Comparison of ENCODE assay signal across 9 cellular contexts in the genomic region with DNA sequence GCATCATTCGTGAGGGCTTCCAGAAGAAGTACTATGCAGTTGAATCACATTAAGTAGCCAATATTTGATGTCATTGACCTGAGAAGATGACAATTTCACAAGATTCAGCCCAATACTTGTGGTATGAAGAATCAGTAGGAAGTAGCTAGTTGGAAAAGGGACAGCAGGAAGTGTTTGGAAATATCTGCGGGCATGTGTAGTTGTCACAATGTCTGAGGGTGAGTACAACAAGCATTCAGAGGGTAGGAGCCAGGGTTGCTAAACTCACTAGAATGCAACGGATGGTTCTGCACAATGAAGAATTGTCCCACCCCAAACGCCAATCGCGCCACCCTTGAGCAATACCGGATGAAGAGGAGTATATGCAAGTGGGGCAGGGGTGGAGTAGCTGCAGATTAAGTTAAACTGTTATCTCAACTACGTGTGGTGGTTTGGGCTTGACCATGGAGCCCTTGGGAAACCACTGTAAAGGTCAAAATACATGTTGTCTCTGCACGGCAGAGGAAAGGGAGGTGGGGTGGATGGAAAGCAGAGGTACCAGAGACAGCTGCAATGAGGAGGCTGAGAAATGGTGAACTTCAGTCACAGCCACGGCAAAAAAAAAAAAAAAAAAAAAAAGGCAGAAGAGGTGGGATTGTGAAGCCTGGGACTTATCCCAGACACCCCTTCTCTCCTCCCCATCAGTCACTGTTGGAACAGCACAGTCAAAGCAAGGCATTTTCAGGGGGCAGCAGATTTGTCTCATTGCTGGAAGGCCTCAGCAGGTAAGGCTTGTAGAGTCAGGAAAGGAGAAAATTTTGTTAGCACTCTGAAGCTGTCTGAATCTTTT. TPM values are rescaled to one million over a fixed set of nuclear protein-coding genes. Genes with fewer than 3 reads are reported as not detected.
DNase-seq lines count a peak whose midpoint lies in the region; ATAC-seq, FAIRE-seq and TF ChIP-seq lines count a peak whose summit lies in the region.
"Had no signal": no experiment of that assay in that cellular context is flagged by ENCODE, and none has a peak within 500 bp of the region (broad histone marks: within the 10 kb centered on the region; RNA-seq: fewer than 3 reads in every experiment).

No MANE protein-coding gene starts in this region.

- peaks cover 2% of the 10 kb centered on the region; the same call in 1 of the 3 replicates for H3K9me3 ChIP-seq in A549

- TF ChIP-seq POLR2A in A549 (IDR thresholded peaks at IDR 0.05; ENCODE audit: low read length) (no peak), lower leg skin (IDR thresholded peaks at IDR 0.05) (no peak)

- peak overlapping the region; percentile 15 for H3K4me3 Mint-ChIP-seq in activated naive CD8-positive, alpha-beta T cell treated with anti-CD3 and anti-CD28 coated beads, Interleukin-2, amount 50 U/mL, for 24 hours

- peaks cover 5% of the 10 kb centered on the region for H3K9me3 Mint-ChIP-seq in activated naive CD8-positive, alpha-beta T cell treated with anti-CD3 and anti-CD28 coated beads, Interleukin-2, amount 50 U/mL, for 24 hours

- TF ChIP-seq RAD21 in A549 (conservative IDR thresholded peaks at IDR 0.05 in 1 of 2, IDR thresholded peaks at IDR 0.05 in 1 of 2) = peak in 1 of 2 experiments; percentile 16; a peak in 1 of 5 replicates

- CTCF ChIA-PET in A549 (lab: Yijun Ruan, JAX) = interaction anchor here (0.6 to 2.4 kb wide), 5 partner anchors 44 to 686 kb away, joined by 3 to 14 read pairs (median 3); no protein-coding TSS in a partner anchor

- no peak for FAIRE-seq in A549 (lab: Jason Lieb, UNC)

- intact Hi-C loops in lower leg skin (cut with DNase I; ENCODE audit: low total_unique reads) = no loop called here

- peaks cover 40% of the 10 kb centered on the region for H3K4me1 Mint-ChIP-seq in activated naive CD8-positive, alpha-beta T cell treated with anti-CD3 and anti-CD28 coated beads, Interleukin-2, amount 50 U/mL, for 24 hours

- peak; percentile 75 to 90; a peak in 4 of 5 replicates for TF ChIP-seq EP300 in A549 (IDR thresholded peaks at IDR 0.05)

- H3K27ac ChIP-seq in A549 = peak overlapping the region; percentile 93 to 98

- H3K27me3 Mint-ChIP-seq in activated naive CD8-positive, alpha-beta T cell treated with anti-CD3 and anti-CD28 coated beads, Interleukin-2, amount 50 U/mL, for 24 hours = peaks cover 20% of the 10 kb centered on the region

- peak overlapping the region; percentile 81 for H3K4me2 ChIP-seq in A549

- ATAC-seq in A549 (peak; percentile 85 to 86), GM21576 (IDR thresholded peaks at IDR 0.05; ENCODE audit: unreplicated experiment) (no peak), GM18519 (IDR thresholded peaks at IDR 0.05; ENCODE audit: low FRiP score, unreplicated experiment) (no peak), GM18520 (IDR thresholded peaks at IDR 0.05; ENCODE audit: unreplicated experiment) (no peak)
- ATAC-seq in activated naive CD8-positive, alpha-beta T cell treated with anti-CD3 and anti-CD28 coated beads, Interleukin-2, amount 50 U/mL, for 24 hours = peak; percentile 9

- peaks cover 9% of the 10 kb centered on the region for H3K36me3 Mint-ChIP-seq in activated naive CD8-positive, alpha-beta T cell treated with anti-CD3 and anti-CD28 coated beads, Interleukin-2, amount 50 U/mL, for 24 hours (ENCODE audit: low read depth)

- POLR2A ChIA-PET in A549 (lab: Yijun Ruan, JAX) = interaction anchor here (0.6 to 1.4 kb wide), 6 partner anchors 17 to 58 kb away, joined by 3 to 10 read pairs (median 4); no protein-coding TSS in a partner anchor

- H3K4me1 ChIP-seq in A549 = peaks cover 45% of the 10 kb centered on the region

- TF ChIP-seq CTCF in A549 (IDR thresholded peaks at IDR 0.05) (no peak), lower leg skin (IDR thresholded peaks at IDR 0.05) (no peak)

- H3K4me3 ChIP-seq in A549 = peak overlapping the region; percentile 11; the same call in 1 of the 3 replicates
- no peak overlapping the region for H3K4me3 ChIP-seq in lower leg skin (ENCODE audit: low read depth, poor library complexity, severe bottlenecking)

- WGBS in A549 (ENCODE audit: missing lambda C conversion rate) = 0% methylated on average over 10 of the region's 10 CpGs
- 63 to 77% methylated on average over 10 of the region's 10 CpGs for WGBS in lower leg skin, 2 donors

- DNase-seq in A549 (ENCODE audit: low read depth in 1 of 2, low spot score in 1 of 2) = peak; percentile 64 to 96
- peak; percentile 49 for DNase-seq in HuH-7 (ENCODE audit: low spot score)
- DNase-seq in activated naive CD8-positive, alpha-beta T cell treated with anti-CD3 and anti-CD28 coated beads, Interleukin-2, amount 50 U/mL, for 24 hours = no peak
- peak; percentile 77 to 93 for DNase-seq in lower leg skin (ENCODE audit: low spot score in 2 of 2)
- no peak for DNase-seq in RPMI8226

- H3K27ac Mint-ChIP-seq in activated naive CD8-positive, alpha-beta T cell treated with anti-CD3 and anti-CD28 coated beads, Interleukin-2, amount 50 U/mL, for 24 hours = peak overlapping the region; percentile 95

TF ChIP-seq in A549, 52 proteins besides CTCF, POLR2A, EP300 and RAD21 (continues in another document):
- TF ChIP-seq, protein P1, sequence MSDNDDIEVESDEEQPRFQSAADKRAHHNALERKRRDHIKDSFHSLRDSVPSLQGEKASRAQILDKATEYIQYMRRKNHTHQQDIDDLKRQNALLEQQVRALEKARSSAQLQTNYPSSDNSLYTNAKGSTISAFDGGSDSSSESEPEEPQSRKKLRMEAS (IDR thresholded peaks at IDR 0.05) = no peak; the same call in none of the 2 replicates
- TF ChIP-seq ZSCAN20 (CRISPR knock-in tag; IDR thresholded peaks at IDR 0.05) (no peak), HDAC2 (IDR thresholded peaks at IDR 0.05) (no peak), RARB (CRISPR knock-in tag; IDR thresholded peaks at IDR 0.05) (peak; percentile 72; the same call in 1 of the 2 replicates), GATA3 (IDR thresholded peaks at IDR 0.05; ENCODE audit: borderline replicate concordance) (no peak; the same call in none of the 2 replicates), HOXA7 (CRISPR knock-in tag; IDR thresholded peaks at IDR 0.05) (no peak), KDM1A (IDR thresholded peaks at IDR 0.05; ENCODE audit: low read depth) (no peak), NFE2L2 (conservative IDR thresholded peaks at IDR 0.05; ENCODE audit: low read length) (no peak), SREBF2 (IDR thresholded peaks at IDR 0.05) (no peak), SMC3 (IDR thresholded peaks at IDR 0.05) (peak; percentile 36; the same call in 2 of the 3 replicates), RFX5 (IDR thresholded peaks at IDR 0.05) (no peak), RCOR1 (IDR thresholded peaks at IDR 0.05; ENCODE audit: low read depth, low read length) (no peak), CBX2 (IDR thresholded peaks at IDR 0.05; ENCODE audit: borderline replicate concordance, low read depth) (no peak), JUNB (IDR thresholded peaks at IDR 0.05) (peak; percentile 90), KDM5A (IDR thresholded peaks at IDR 0.05) (no peak), FOXS1 (CRISPR knock-in tag; IDR thresholded peaks at IDR 0.05) (no peak), CEBPB (IDR thresholded peaks at IDR 0.05) (peak; percentile 94), CHD4 (IDR thresholded peaks at IDR 0.05; ENCODE audit: borderline replicate concordance) (no peak)
- TF ChIP-seq, protein P2, sequence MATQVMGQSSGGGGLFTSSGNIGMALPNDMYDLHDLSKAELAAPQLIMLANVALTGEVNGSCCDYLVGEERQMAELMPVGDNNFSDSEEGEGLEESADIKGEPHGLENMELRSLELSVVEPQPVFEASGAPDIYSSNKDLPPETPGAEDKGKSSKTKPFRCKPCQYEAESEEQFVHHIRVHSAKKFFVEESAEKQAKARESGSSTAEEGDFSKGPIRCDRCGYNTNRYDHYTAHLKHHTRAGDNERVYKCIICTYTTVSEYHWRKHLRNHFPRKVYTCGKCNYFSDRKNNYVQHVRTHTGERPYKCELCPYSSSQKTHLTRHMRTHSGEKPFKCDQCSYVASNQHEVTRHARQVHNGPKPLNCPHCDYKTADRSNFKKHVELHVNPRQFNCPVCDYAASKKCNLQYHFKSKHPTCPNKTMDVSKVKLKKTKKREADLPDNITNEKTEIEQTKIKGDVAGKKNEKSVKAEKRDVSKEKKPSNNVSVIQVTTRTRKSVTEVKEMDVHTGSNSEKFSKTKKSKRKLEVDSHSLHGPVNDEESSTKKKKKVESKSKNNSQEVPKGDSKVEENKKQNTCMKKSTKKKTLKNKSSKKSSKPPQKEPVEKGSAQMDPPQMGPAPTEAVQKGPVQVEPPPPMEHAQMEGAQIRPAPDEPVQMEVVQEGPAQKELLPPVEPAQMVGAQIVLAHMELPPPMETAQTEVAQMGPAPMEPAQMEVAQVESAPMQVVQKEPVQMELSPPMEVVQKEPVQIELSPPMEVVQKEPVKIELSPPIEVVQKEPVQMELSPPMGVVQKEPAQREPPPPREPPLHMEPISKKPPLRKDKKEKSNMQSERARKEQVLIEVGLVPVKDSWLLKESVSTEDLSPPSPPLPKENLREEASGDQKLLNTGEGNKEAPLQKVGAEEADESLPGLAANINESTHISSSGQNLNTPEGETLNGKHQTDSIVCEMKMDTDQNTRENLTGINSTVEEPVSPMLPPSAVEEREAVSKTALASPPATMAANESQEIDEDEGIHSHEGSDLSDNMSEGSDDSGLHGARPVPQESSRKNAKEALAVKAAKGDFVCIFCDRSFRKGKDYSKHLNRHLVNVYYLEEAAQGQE (IDR thresholded peaks at IDR 0.05) = no peak
- TF ChIP-seq, protein P3, sequence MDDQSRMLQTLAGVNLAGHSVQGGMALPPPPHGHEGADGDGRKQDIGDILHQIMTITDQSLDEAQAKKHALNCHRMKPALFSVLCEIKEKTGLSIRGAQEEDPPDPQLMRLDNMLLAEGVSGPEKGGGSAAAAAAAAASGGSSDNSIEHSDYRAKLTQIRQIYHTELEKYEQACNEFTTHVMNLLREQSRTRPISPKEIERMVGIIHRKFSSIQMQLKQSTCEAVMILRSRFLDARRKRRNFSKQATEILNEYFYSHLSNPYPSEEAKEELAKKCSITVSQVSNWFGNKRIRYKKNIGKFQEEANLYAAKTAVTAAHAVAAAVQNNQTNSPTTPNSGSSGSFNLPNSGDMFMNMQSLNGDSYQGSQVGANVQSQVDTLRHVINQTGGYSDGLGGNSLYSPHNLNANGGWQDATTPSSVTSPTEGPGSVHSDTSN (IDR thresholded peaks at IDR 0.05) = no peak

RNA-seq across cellular contexts. Expression of a gene that starts 5.1 kb away (rescaled TPM):
- polyA plus RNA-seq in A549 (2011; rRNA removed) = 3.4 and 6.5 TPM in 2 replicates
- polyA plus RNA-seq in A549 (2012; cell fraction: cytosol; rRNA removed) = 0.57 and 1.3 TPM in 2 replicates
- 0.18 and 0.47 TPM in 2 replicates for polyA plus RNA-seq in A549 (2012; cell fraction: nucleus; rRNA removed)
- polyA plus RNA-seq in A549 (2017; fragmentation: RNase III; extraction: RNeasy Plus Mini Kit Qiagen cat#74134 plus additional on column Dnase treatment) = 0.43 to 1.1 TPM (median 0.45 TPM) in 3 replicates
- 1.8 and 2.7 TPM in 2 replicates for polyA minus RNA-seq in A549 (2011; rRNA and poly(A)+ RNA removed)
- 1 to 10 TPM in 3 of 4 donors, not detected in 1; 1.2 to 7.4 (median 2.5) TPM for total RNA-seq in lower leg skin

RNA-seq across cellular contexts. Expression of a gene that starts 52.6 kb away (rescaled TPM):
- 2.2 and 2.7 TPM in 2 replicates for polyA plus RNA-seq in A549 (2011; rRNA removed)
- 1.1 and 1.2 TPM in 2 replicates for polyA plus RNA-seq in A549 (2012; cell fraction: cytosol; rRNA removed)
- 0.54 and 0.56 TPM in 2 replicates for polyA plus RNA-seq in A549 (2012; cell fraction: nucleus; rRNA removed)
- 1.1 to 2.0 TPM (median 1.3 TPM) in 3 replicates for polyA plus RNA-seq in A549 (2017; fragmentation: RNase III; extraction: RNeasy Plus Mini Kit Qiagen cat#74134 plus additional on column Dnase treatment)
- polyA minus RNA-seq in A549 (2011; rRNA and poly(A)+ RNA removed) = 0.83 and 0.91 TPM in 2 replicates
- total RNA-seq in lower leg skin = 1 to 10 TPM in 1 of 4 donors, under 1 TPM in 2, not detected in 1; 0.25 to 1.8 (median 0.49) TPM
- total RNA-seq: mesenteric fat pad had no signal

Comparison
In these comparisons a context has a peak if more than half of its experiments do, and no peak if none do; other contexts are left out.
1. ATAC-seq: peak in A549 (2 of 2) and activated naive CD8-positive, alpha-beta T cell treated with anti-CD3 and anti-CD28 coated beads, Interleukin-2, amount 50 U/mL, for 24 hours (single experiment); none in GM21576 (single experiment), GM18519 (single experiment) and GM18520 (single experiment).
2. DNase-seq: peak in A549 (2 of 2), HuH-7 (single experiment) and lower leg skin (2 of 2); none in activated naive CD8-positive, alpha-beta T cell treated with anti-CD3 and anti-CD28 coated beads, Interleukin-2, amount 50 U/mL, for 24 hours (single experiment) and RPMI8226 (single experiment).